Comparison of ENCODE assay signal across 11 cellular contexts in the genomic region with DNA sequence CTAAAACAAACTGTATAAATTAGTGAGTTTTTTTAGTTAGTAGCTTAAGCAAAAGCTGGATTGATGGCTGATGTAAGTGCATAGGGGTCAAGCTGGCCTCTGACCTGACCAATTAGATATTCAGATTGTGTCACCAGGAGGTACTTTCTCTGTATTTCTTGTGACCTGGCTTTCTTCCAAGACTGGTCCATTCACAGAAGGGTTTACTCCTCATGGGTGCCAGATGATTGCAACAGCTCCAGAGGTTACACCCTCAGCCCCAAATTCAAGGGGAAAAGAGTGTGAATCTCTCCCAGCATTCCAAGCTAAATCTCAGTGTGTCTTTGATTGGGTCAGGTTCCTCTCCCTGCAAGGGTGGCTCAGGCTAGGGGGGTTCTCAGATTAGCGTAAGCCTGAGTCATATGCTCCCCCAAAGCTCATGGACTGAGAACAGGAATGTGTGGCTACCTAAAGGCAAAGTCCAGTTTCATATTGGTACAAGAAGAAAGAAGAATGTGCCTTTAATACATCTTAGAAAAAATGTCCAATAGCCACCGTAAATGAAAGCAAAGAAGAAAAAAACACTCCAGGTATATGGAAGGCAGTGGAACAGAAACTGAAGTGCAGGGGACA. TPM values are rescaled to one million over a fixed set of nuclear protein-coding genes. Genes with fewer than 3 reads are reported as not detected.
A peak's percentile ranks its signal among the peaks of the same experiment; 100 is the strongest.
DNase-seq lines count a peak whose midpoint lies in the region; ATAC-seq and TF ChIP-seq lines count a peak whose summit lies in the region.
"Had no signal": no experiment of that assay in that cellular context is flagged by ENCODE, and none has a peak within 500 bp of the region (broad histone marks: within the 10 kb centered on the region; RNA-seq: fewer than 3 reads in every experiment).

No MANE protein-coding gene starts in this region.

- H3K27ac ChIP-seq in left ventricle myocardium inferior (replicated peaks), result peak overlapping the region; percentile 87

- H3K4me3 ChIP-seq in left ventricle myocardium inferior, result peak overlapping the region; percentile 17

- POLR2A ChIA-PET in MCF 10A (lab: Yijun Ruan, JAX), result interaction anchor here (1.4 to 2.0 kb wide), 4 partner anchors 13 to 30 kb away, joined by 4 to 10 read pairs (median 6); partner anchors contain the start of gene PML

- H3K4me1 Mint-ChIP-seq in MCF 10A (ENCODE audit: insufficient read depth, unreplicated experiment), result peaks cover 49% of the 10 kb centered on the region
- H3K4me1 Mint-ChIP-seq in T-helper 2 cell treated with Interferon-gamma antibody and Interleukin-4, amounts not matched to agents 5 μg/mL and 100 μg/mL, for 36 hours (ENCODE audit: low read depth), result peaks cover 47% of the 10 kb centered on the region

- H3K27ac Mint-ChIP-seq in MCF 10A (ENCODE audit: low read depth, unreplicated experiment), result peak overlapping the region; percentile 39
- H3K27ac Mint-ChIP-seq in T-helper 2 cell treated with Interferon-gamma antibody and Interleukin-4, amounts not matched to agents 5 μg/mL and 100 μg/mL, for 36 hours, result no peak overlapping the region

- peak overlapping the region; percentile 18 for H3K4me3 Mint-ChIP-seq in MCF 10A (ENCODE audit: unreplicated experiment)
- H3K4me3 Mint-ChIP-seq in T-helper 2 cell treated with Interferon-gamma antibody and Interleukin-4, amounts not matched to agents 5 μg/mL and 100 μg/mL, for 36 hours, result no peak overlapping the region
- H3K4me3 Mint-ChIP-seq: central memory CD8-positive, alpha-beta T cell had no signal

- peaks cover 5% of the 10 kb centered on the region for H3K36me3 ChIP-seq in left ventricle myocardium inferior

- ATAC-seq in sciatic nerve (peak; percentile 29), GM18870 (IDR thresholded peaks at IDR 0.05; ENCODE audit: unreplicated experiment) (no peak), HG03108 (IDR thresholded peaks at IDR 0.05; ENCODE audit: unreplicated experiment) (no peak)

- H3K36me3 Mint-ChIP-seq in MCF 10A (ENCODE audit: insufficient read depth, unreplicated experiment), result peaks cover 35% of the 10 kb centered on the region
- peaks cover 64% of the 10 kb centered on the region for H3K36me3 Mint-ChIP-seq in T-helper 2 cell treated with Interferon-gamma antibody and Interleukin-4, amounts not matched to agents 5 μg/mL and 100 μg/mL, for 36 hours (ENCODE audit: low read depth)

- intact Hi-C loops in MCF 10A (cut with micrococcal nuclease) (no loop called here), left ventricle myocardium inferior (cut with micrococcal nuclease) (no loop called here), sciatic nerve (cut with DNase I) (no loop called here)

- TF ChIP-seq CTCF in MCF 10A (IDR thresholded peaks at IDR 0.05; ENCODE audit: unreplicated experiment) (no peak), left ventricle myocardium inferior (IDR thresholded peaks at IDR 0.05; ENCODE audit: borderline replicate concordance) (no peak)

- DNase-seq in GF-D8 (lab: John Stamatoyannopoulos, UW) (peak; percentile 19), MCF 10A (ENCODE audit: unreplicated experiment) (peak; percentile 88), left ventricle myocardium inferior (no peak), sciatic nerve (ENCODE audit: low spot score) (no peak), 8988T (no peak)
- no peak for DNase-seq in T-helper 2 cell treated with Interferon-gamma antibody and Interleukin-4, amounts not matched to agents 5 μg/mL and 100 μg/mL, for 36 hours (ENCODE audit: low spot score)
- DNase-seq: H7, immature natural killer cell had no signal

- no TSS peak for BruUV-seq in MCF 10A (replicated peaks; lab: Mats Ljungman, UMichigan)

- H3K27me3 ChIP-seq in left ventricle myocardium inferior (ENCODE audit: low read depth), result no peaks in the 10 kb centered on the region

- no peaks in the 10 kb centered on the region for H3K27me3 Mint-ChIP-seq in MCF 10A (ENCODE audit: insufficient read depth, unreplicated experiment)
- H3K27me3 Mint-ChIP-seq in T-helper 2 cell treated with Interferon-gamma antibody and Interleukin-4, amounts not matched to agents 5 μg/mL and 100 μg/mL, for 36 hours (ENCODE audit: low read depth), result no peaks in the 10 kb centered on the region
- H3K27me3 Mint-ChIP-seq: central memory CD8-positive, alpha-beta T cell had no signal

- CTCF ChIA-PET in MCF 10A (lab: Yijun Ruan, JAX), result interaction anchor here (0.5 to 1.5 kb wide), 7 partner anchors 9 to 448 kb away, joined by 3 to 6 read pairs (median 4); partner anchors contain the start of gene PML

- H3K9me3 ChIP-seq in left ventricle myocardium inferior (replicated peaks), result no peaks in the 10 kb centered on the region

- H3K9me3 Mint-ChIP-seq in MCF 10A (ENCODE audit: unreplicated experiment), result no peaks in the 10 kb centered on the region
- H3K9me3 Mint-ChIP-seq in T-helper 2 cell treated with Interferon-gamma antibody and Interleukin-4, amounts not matched to agents 5 μg/mL and 100 μg/mL, for 36 hours, result no peaks in the 10 kb centered on the region
- H3K9me3 Mint-ChIP-seq: central memory CD8-positive, alpha-beta T cell; immature natural killer cell had no signal

- peaks cover 97% of the 10 kb centered on the region for H3K4me1 ChIP-seq in left ventricle myocardium inferior

RNA-seq across cellular contexts. Expression of gene PML, which starts 16.5 kb away (rescaled TPM):
- 33.4 and 33.9 TPM in 2 replicates for total RNA-seq in MCF 10A (2022)
- total RNA-seq in left ventricle myocardium inferior, result 19.1 TPM
- total RNA-seq in sciatic nerve, result 86.6 TPM

RNA-seq across cellular contexts. Expression of gene STOML1, which starts 18.9 kb away (rescaled TPM):
- 12.0 and 17.6 TPM in 2 replicates for total RNA-seq in MCF 10A (2022)
- total RNA-seq in left ventricle myocardium inferior, result 26.1 TPM
- total RNA-seq in sciatic nerve, result 15.2 TPM

Comparison
In these comparisons a context has a peak if more than half of its experiments do, and no peak if none do; other contexts are left out.
1. DNase-seq: peak in GF-D8 (single experiment) and MCF 10A (single experiment); none in left ventricle myocardium inferior (single experiment), sciatic nerve (single experiment), 8988T (single experiment) and T-helper 2 cell treated with Interferon-gamma antibody and Interleukin-4, amounts not matched to agents 5 μg/mL and 100 μg/mL, for 36 hours (single experiment).